ENCODE assay signal across 30 cellular contexts in genomic region chr10:68489919-68490318, GRCh38. TPM values are rescaled to one million over a fixed set of nuclear protein-coding genes. Genes with fewer than 3 reads are reported as not detected.
DNase-seq lines count a peak whose midpoint lies in the region; ATAC-seq and TF ChIP-seq lines count a peak whose summit lies in the region.
"Had no signal": no experiment of that assay in that cellular context is flagged by ENCODE, and none has a peak within 500 bp of the region (broad histone marks: within the 10 kb centered on the region; RNA-seq: fewer than 3 reads in every experiment).

No MANE protein-coding gene starts in this region.

- H3K4me1 Mint-ChIP-seq in activated T-cell treated with anti-CD3 and anti-CD28 coated beads, Interleukin-2, amount 50 U/mL, for 72 hours (ENCODE audit: low read depth) = no peaks in the 10 kb centered on the region
- H3K4me1 Mint-ChIP-seq in endodermal cell = no peaks in the 10 kb centered on the region
- no peaks in the 10 kb centered on the region for H3K4me1 Mint-ChIP-seq in T-helper 2 cell treated with Interferon-gamma antibody and Interleukin-4, amounts not matched to agents 5 μg/mL and 100 μg/mL, for 36 hours (ENCODE audit: low read depth)
- H3K4me1 Mint-ChIP-seq: B cell, neural progenitor cell had no signal

- no peak overlapping the region for H3K9ac ChIP-seq in endodermal cell (ENCODE audit: extremely low read depth, low read length, poor library complexity, severe bottlenecking)
- H3K9ac ChIP-seq: neural progenitor cell had no signal

- no peaks in the 10 kb centered on the region for H3K9me3 ChIP-seq in endodermal cell (ENCODE audit: control insufficient read depth, low read length)
- no peaks in the 10 kb centered on the region for H3K9me3 ChIP-seq in upper lobe of right lung
- H3K9me3 ChIP-seq: left lung, MG63, pancreas had no signal

- H3K36me3 Mint-ChIP-seq in activated T-cell treated with anti-CD3 and anti-CD28 coated beads, Interleukin-2, amount 50 U/mL, for 72 hours (ENCODE audit: insufficient read depth in 2 of 2) = peaks cover 6 to 8% of the 10 kb centered on the region in 2 donors
- peaks cover 42% of the 10 kb centered on the region for H3K36me3 Mint-ChIP-seq in endodermal cell (ENCODE audit: low read depth)
- H3K36me3 Mint-ChIP-seq in T-helper 2 cell treated with Interferon-gamma antibody and Interleukin-4, amounts not matched to agents 5 μg/mL and 100 μg/mL, for 36 hours (ENCODE audit: low read depth) = peaks cover 21% of the 10 kb centered on the region

- H3K27ac ChIP-seq in endodermal cell (ENCODE audit: low read depth, low read length) (no peak overlapping the region), upper lobe of right lung (no peak overlapping the region)
- H3K27ac ChIP-seq: coronary artery, left lung, neural progenitor cell, pancreas, skin epidermis had no signal

- H3K36me3 ChIP-seq in endodermal cell (ENCODE audit: control insufficient read depth, insufficient read depth, low read length) (peaks cover 45% of the 10 kb centered on the region), upper lobe of right lung (peaks cover 57% of the 10 kb centered on the region)
- H3K36me3 ChIP-seq: neural progenitor cell had no signal

- 100% methylated on average over 1 to 3 of the region's 3 CpGs for WGBS in endodermal cell (ENCODE audit: insufficient coverage in 1 of 2, insufficient read length in 1 of 2), 2 experiments

- H3K9me3 Mint-ChIP-seq in activated T-cell treated with anti-CD3 and anti-CD28 coated beads, Interleukin-2, amount 50 U/mL, for 72 hours = no peaks in the 10 kb centered on the region
- H3K9me3 Mint-ChIP-seq in endodermal cell = no peaks in the 10 kb centered on the region
- no peaks in the 10 kb centered on the region for H3K9me3 Mint-ChIP-seq in T-helper 2 cell treated with Interferon-gamma antibody and Interleukin-4, amounts not matched to agents 5 μg/mL and 100 μg/mL, for 36 hours
- H3K9me3 Mint-ChIP-seq: H9, neural progenitor cell, WTC11 had no signal

- no peaks in the 10 kb centered on the region for H3K27me3 ChIP-seq in endodermal cell (ENCODE audit: control insufficient read depth, insufficient read depth, low read length, poor library complexity, severe bottlenecking)
- H3K27me3 ChIP-seq in upper lobe of right lung = no peaks in the 10 kb centered on the region
- H3K27me3 ChIP-seq: left lung, MG63, neural progenitor cell, pancreas had no signal

- no peaks in the 10 kb centered on the region for H3K4me1 ChIP-seq in endodermal cell (ENCODE audit: control insufficient read depth, insufficient read depth, low read length)
- H3K4me1 ChIP-seq in upper lobe of right lung = no peaks in the 10 kb centered on the region
- H3K4me1 ChIP-seq: left lung, neural progenitor cell, pancreas had no signal

- TF ChIP-seq POLR2A in NB4 (IDR thresholded peaks at IDR 0.05; ENCODE audit: extremely low read depth, insufficient read length) = no peak

- H3K27me3 Mint-ChIP-seq in activated T-cell treated with anti-CD3 and anti-CD28 coated beads, Interleukin-2, amount 50 U/mL, for 72 hours (ENCODE audit: low read depth) = no peaks in the 10 kb centered on the region
- H3K27me3 Mint-ChIP-seq in endodermal cell (ENCODE audit: insufficient read depth) = no peaks in the 10 kb centered on the region
- H3K27me3 Mint-ChIP-seq in T-helper 2 cell treated with Interferon-gamma antibody and Interleukin-4, amounts not matched to agents 5 μg/mL and 100 μg/mL, for 36 hours (ENCODE audit: low read depth) = no peaks in the 10 kb centered on the region
- H3K27me3 Mint-ChIP-seq: activated naive CD8-positive, alpha-beta T cell; B cell had no signal

- peak; percentile 18 to 44 for ATAC-seq in activated T-cell treated with anti-CD3 and anti-CD28 coated beads, Interleukin-2, amount 50 U/mL, for 72 hours (replicated peaks in 1 of 2)
- peak; percentile 60 for ATAC-seq in upper lobe of right lung
- ATAC-seq: left lung, pancreas, WTC11 had no signal

- H3K4me3 ChIP-seq in NB4 (ENCODE audit: low read depth, low read length) (no peak overlapping the region), endodermal cell (ENCODE audit: low read length) (no peak overlapping the region), upper lobe of right lung (no peak overlapping the region)
- H3K4me3 ChIP-seq: coronary artery, left lung, MG63, neural progenitor cell, pancreas, skin epidermis had no signal

- no peak for TF ChIP-seq CTCF in NB4 (IDR thresholded peaks at IDR 0.05; ENCODE audit: low read depth, low read length)
- no peak for TF ChIP-seq CTCF in endodermal cell (conservative IDR thresholded peaks at IDR 0.05)
- TF ChIP-seq CTCF in upper lobe of right lung (IDR thresholded peaks at IDR 0.05) = no peak

- intact Hi-C loops in upper lobe of right lung (cut with DNase I) = no loop called here

- no peak for DNase-seq in activated T-cell treated with anti-CD3 and anti-CD28 coated beads, Interleukin-2, amount 50 U/mL, for 72 hours
- no peak for DNase-seq in activated T-cell treated with anti-CD3 and anti-CD28 coated beads, Interleukin-2, amount 50 U/mL, for 1 hour
- DNase-seq in NB4 (ENCODE audit: low read depth) (peak; percentile 49), endodermal cell (no peak), upper lobe of right lung (no peak), retina (no peak)
- no peak for DNase-seq in effector CD4-positive, alpha-beta T cell
- DNase-seq in T-helper 2 cell treated with Interferon-gamma antibody and Interleukin-4, amounts not matched to agents 5 μg/mL and 100 μg/mL, for 36 hours (ENCODE audit: low spot score) = no peak
- DNase-seq: activated CD4-positive, alpha-beta T cell treated with anti-CD3 and anti-CD28 coated beads, Interleukin-2, amount 50 U/mL, for 48 hours; activated CD8-positive, alpha-beta memory T cell treated with anti-CD3 and anti-CD28 coated beads, Interleukin-2, amount 50 U/mL, for 4 hours; effector memory CD4-positive, alpha-beta T cell; EL; erythroblast; H9; KG1; left lung; mesenchymal stem cell; MG63; NCI-H1436; NCI-H345; NCI-H69; pancreas; SHP77 treated with DMSO at 0.1 percent for 48 hours; stimulated activated naive CD4-positive, alpha-beta T cell treated with Interleukin-2 at 50 U/mL for 16 hours had no signal

- H3K27ac Mint-ChIP-seq in activated T-cell treated with anti-CD3 and anti-CD28 coated beads, Interleukin-2, amount 50 U/mL, for 72 hours = no peak overlapping the region
- H3K27ac Mint-ChIP-seq in endodermal cell = peak overlapping the region; percentile 39
- H3K27ac Mint-ChIP-seq in T-helper 2 cell treated with Interferon-gamma antibody and Interleukin-4, amounts not matched to agents 5 μg/mL and 100 μg/mL, for 36 hours = no peak overlapping the region
- H3K27ac Mint-ChIP-seq: activated naive CD8-positive, alpha-beta T cell; B cell; H9; neural progenitor cell; WTC11 had no signal

- H3K4me3 Mint-ChIP-seq in activated T-cell treated with anti-CD3 and anti-CD28 coated beads, Interleukin-2, amount 50 U/mL, for 72 hours = no peak overlapping the region
- no peak overlapping the region for H3K4me3 Mint-ChIP-seq in endodermal cell
- H3K4me3 Mint-ChIP-seq in T-helper 2 cell treated with Interferon-gamma antibody and Interleukin-4, amounts not matched to agents 5 μg/mL and 100 μg/mL, for 36 hours = no peak overlapping the region
- H3K4me3 Mint-ChIP-seq: activated naive CD8-positive, alpha-beta T cell; B cell; H9; neural progenitor cell; WTC11 had no signal

RNA-seq across cellular contexts. Expression of gene DNA2, which starts 18.1 kb away (rescaled TPM):
- total RNA-seq in activated T-cell treated with anti-CD3 and anti-CD28 coated beads, Interleukin-2, amount 50 U/mL, for 72 hours = 10 to 100 TPM; 33.4 to 40.3 TPM
- 10 to 100 TPM; 37.3 to 64.6 TPM for total RNA-seq in endodermal cell
- polyA plus RNA-seq in endodermal cell (2013, experiment 1 of 2) = 24.6 TPM
- polyA plus RNA-seq in endodermal cell (2013, experiment 2 of 2) = 24.6 TPM
- 5.2 TPM for total RNA-seq in upper lobe of right lung

RNA-seq across cellular contexts. Expression of gene SLC25A16, which starts 37.4 kb away (rescaled TPM):
- 10 to 100 TPM; 15.8 to 17.0 TPM for total RNA-seq in activated T-cell treated with anti-CD3 and anti-CD28 coated beads, Interleukin-2, amount 50 U/mL, for 72 hours
- total RNA-seq in endodermal cell (10 to 100 TPM in 1 of 2 donors, 1 to 10 TPM in 1; 8.9 to 16.0 TPM), upper lobe of right lung (36.2 TPM)
- polyA plus RNA-seq in endodermal cell (2013, experiment 1 of 2) = 6.3 TPM
- 5.3 TPM for polyA plus RNA-seq in endodermal cell (2013, experiment 2 of 2)
